Comparison of ENCODE assay signal across 8 cellular contexts in genomic region chr3:197554196-197554561, GRCh38. TPM values are rescaled to one million over a fixed set of nuclear protein-coding genes. Genes with fewer than 3 reads are reported as not detected.
DNase-seq lines count a peak whose midpoint lies in the region; ATAC-seq, FAIRE-seq and TF ChIP-seq lines count a peak whose summit lies in the region.

No MANE protein-coding gene starts in this region.

- no peaks in the 10 kb centered on the region for H3K36me3 Mint-ChIP-seq in mesothelial cell of epicardium

- no peak for TF ChIP-seq RAD21 in GM12878 (IDR thresholded peaks at IDR 0.05; ENCODE audit: insufficient read depth, low read depth, low read length)

- intact Hi-C loops in GM12878 (cut with micrococcal nuclease; ENCODE audit: unreplicated experiment) = loop anchor here (1.0 kb wide), 1 partner anchor 180 kb away; no protein-coding TSS in a partner anchor

- peaks cover 6% of the 10 kb centered on the region for H3K4me1 Mint-ChIP-seq in mesothelial cell of epicardium

- H3K9me3 Mint-ChIP-seq in mesothelial cell of epicardium = no peaks in the 10 kb centered on the region

- FAIRE-seq in GM12878 (lab: Jason Lieb, UNC) = peak; percentile 18

- peak overlapping the region; percentile 74 for H3K4me2 ChIP-seq in DND-41 (ENCODE audit: insufficient read depth, low read length)
- H3K4me2 ChIP-seq in GM12878 (ENCODE audit: control insufficient read depth, insufficient read depth) = peak overlapping the region; percentile 83

- DNase-seq in DND-41 (no peak), GM12878 (ENCODE audit: low read depth, low spot score) (no peak), mesothelial cell of epicardium (ENCODE audit: low spot score in 2 of 2, unreplicated experiment in 2 of 2) (no peak), G401 (ENCODE audit: low spot score) (no peak)

- TF ChIP-seq CTCF in DND-41 (IDR thresholded peaks at IDR 0.05; ENCODE audit: borderline replicate concordance, extremely low read depth, low read length, poor library complexity, severe bottlenecking) = no peak
- no peak for TF ChIP-seq CTCF in GM12878 (IDR thresholded peaks at IDR 0.05 in 2 of 3, conservative IDR thresholded peaks at IDR 0.05 in 1 of 3; ENCODE audit: control insufficient read depth in 2 of 3, extremely low read depth in 1 of 3, insufficient read depth in 1 of 3, low read depth in 3 of 3, low read length in 3 of 3)
- no peak for TF ChIP-seq CTCF in mesothelial cell of epicardium (IDR thresholded peaks at IDR 0.05; ENCODE audit: unreplicated experiment)

- no TSS peak for BruUV-seq in GM12878 (replicated peaks; lab: Mats Ljungman, UMichigan)

- H3K27me3 Mint-ChIP-seq in mesothelial cell of epicardium (ENCODE audit: low read depth) = peaks cover 26% of the 10 kb centered on the region

- H3K9ac ChIP-seq in DND-41 (ENCODE audit: low read depth, low read length) (peak overlapping the region; percentile 91), GM12878 (ENCODE audit: control insufficient read depth, insufficient read depth, low read length) (peak overlapping the region; percentile 80)

- H2AFZ ChIP-seq in DND-41 (ENCODE audit: low read depth, low read length) (peak overlapping the region; percentile 79), GM12878 (ENCODE audit: control insufficient read depth, low read depth, low read length) (peak overlapping the region; percentile 92)

- RAD21 ChIA-PET in GM12878 (lab: Charles Lee; ENCODE audit: unreplicated experiment) = no interaction called here

- CTCF ChIA-PET in GM12878 (lab: Yijun Ruan, JAX) = interaction anchor here (0.7 to 1.2 kb wide), 2 partner anchors 13 to 332 kb away, joined by 3 to 4 read pairs; no protein-coding TSS in a partner anchor

- H3K36me3 ChIP-seq in DND-41 (ENCODE audit: insufficient read depth, low read length) = peaks cover 31% of the 10 kb centered on the region
- no peaks in the 10 kb centered on the region; a peak in 2 of 4 replicates for H3K36me3 ChIP-seq in GM12878 (ENCODE audit: control insufficient read depth in 2 of 2, insufficient read depth in 2 of 2, low read length in 1 of 2)

- peaks cover 68% of the 10 kb centered on the region for H3K79me2 ChIP-seq in DND-41 (ENCODE audit: insufficient read depth, low read length)
- peaks cover 22% of the 10 kb centered on the region for H3K79me2 ChIP-seq in GM12878 (ENCODE audit: control insufficient read depth, insufficient read depth, low read length)

- H3K27ac ChIP-seq in DND-41 (ENCODE audit: low read length) = peak overlapping the region; percentile 84
- H3K27ac ChIP-seq in GM12878 (ENCODE audit: control insufficient read depth, insufficient read depth) = peak overlapping the region; percentile 76

- no peaks in the 10 kb centered on the region for H3K27me3 ChIP-seq in DND-41 (ENCODE audit: insufficient read depth, low read length, poor library complexity)
- H3K27me3 ChIP-seq in GM12878 (replicated peaks in 1 of 2; ENCODE audit: control insufficient read depth in 2 of 2, insufficient read depth in 2 of 2, low read length in 1 of 2) = no peaks in the 10 kb centered on the region

- POLR2A ChIA-PET in GM12878 (lab: Charles Lee) = interaction anchor here (0.6 to 1.0 kb wide), 3 partner anchors 8 to 335 kb away, joined by 3 read pairs; no protein-coding TSS in a partner anchor

- H3K9me3 ChIP-seq in DND-41 (ENCODE audit: insufficient read depth, low read length, severe bottlenecking) (no peaks in the 10 kb centered on the region), GM12878 (replicated peaks; ENCODE audit: control insufficient read depth, insufficient read depth, low read length) (no peaks in the 10 kb centered on the region)

- H3K4me1 ChIP-seq in DND-41 (ENCODE audit: insufficient read depth, low read length) (peaks cover 28% of the 10 kb centered on the region), GM12878 (ENCODE audit: control insufficient read depth, insufficient read depth, low read length) (no peaks in the 10 kb centered on the region; the same call in 1 of the 2 replicates)

- H3K27ac Mint-ChIP-seq in mesothelial cell of epicardium = peak overlapping the region; percentile 78

- SMC1A ChIA-PET in GM12878 (lab: Charles Lee; ENCODE audit: uncharacterized antibody, unreplicated experiment) = interaction anchor here (0.7 kb wide), 1 partner anchor 399 kb away, joined by 3 read pairs; no protein-coding TSS in a partner anchor

- peak overlapping the region; percentile 39 to 80 for H3K4me3 ChIP-seq in DND-41 (ENCODE audit: low read depth in 1 of 2, low read length in 2 of 2)
- H3K4me3 ChIP-seq in GM12878 = peak overlapping the region; percentile 79

- no peak for TF ChIP-seq EP300 in GM12878 (IDR thresholded peaks at IDR 0.05; ENCODE audit: borderline replicate concordance in 1 of 2, control insufficient read depth in 1 of 2, low read depth in 2 of 2, low read length in 2 of 2)

- 28% methylated on average over 10 of the region's 10 CpGs for whole genome bisulfite sequencing in GM12878 (ENCODE audit: insufficient coverage, insufficient replicate concordance, low lambda C conversion rate, missing lambda C conversion rate)

- ATAC-seq in DND-41 (ENCODE audit: insufficient read depth, low read depth) (no peak), HG03095 (IDR thresholded peaks at IDR 0.05; ENCODE audit: unreplicated experiment) (peak; percentile 0), GM12878 (peak; percentile 1; the same call in 2 of the 3 replicates), HG03175 (IDR thresholded peaks at IDR 0.05; ENCODE audit: unreplicated experiment) (no peak), HG03045 (IDR thresholded peaks at IDR 0.05; ENCODE audit: unreplicated experiment) (no peak), GM18873 (IDR thresholded peaks at IDR 0.05; ENCODE audit: low FRiP score, unreplicated experiment) (no peak)

- peaks cover 25% of the 10 kb centered on the region for H4K20me1 ChIP-seq in DND-41 (ENCODE audit: insufficient read depth, low read length)
- H4K20me1 ChIP-seq in GM12878 (ENCODE audit: control insufficient read depth, insufficient read depth) = no peaks in the 10 kb centered on the region

- in situ Hi-C loops in GM12878 (cut with MboI) = no loop called here
- in situ Hi-C loops in G401 (cut with HindIII; ENCODE audit: low sequenced_read_pairs) = no loop called here

- H3K4me3 Mint-ChIP-seq in mesothelial cell of epicardium = peak overlapping the region; percentile 75

- no peak for TF ChIP-seq POLR2A in GM12878 (IDR thresholded peaks at IDR 0.05; ENCODE audit: low read depth, low read length)

TF ChIP-seq in GM12878, 131 proteins besides CTCF, POLR2A, EP300 and RAD21:
- TF ChIP-seq IKZF2 (IDR thresholded peaks at IDR 0.05) (0 out of 4 replicates have a peak, but pooled peaks of 1 of the 2 experiments have one; percentile 13), ZBTB40 (IDR thresholded peaks at IDR 0.05; ENCODE audit: borderline replicate concordance) (no peak; the same call in 1 of the 2 replicates), MTA2 (IDR thresholded peaks at IDR 0.05; ENCODE audit: low read depth) (peak; percentile 22; the same call in 1 of the 2 replicates)

RNA-seq across cellular contexts. Expression of gene BDH1, which starts 1.6 kb away (rescaled TPM):
- 63.7 and 73.0 TPM in 2 replicates for total RNA-seq in GM12878 (2013; cell fraction: nucleolus; rRNA removed)
- 43.5 and 59.6 TPM in 2 replicates for total RNA-seq in GM12878 (2014; rRNA removed)
- 32.3 and 32.8 TPM in 2 replicates for total RNA-seq in GM12878 (2014; rRNA removed; fragmentation: Illumina TruSeq; extraction: Trizol)
- 56.1 and 60.9 TPM in 2 replicates for total RNA-seq in GM12878 (2021)
- 12.0 TPM for polyA plus RNA-seq in GM12878 (2011; ENCODE audit: low read depth)
- 51.4 and 74.1 TPM in 2 replicates for polyA plus RNA-seq in GM12878 (2011; rRNA removed)
- 70.2 and 84.8 TPM in 2 replicates for polyA plus RNA-seq in GM12878 (2011; cell fraction: cytosol; rRNA removed)
- polyA plus RNA-seq in GM12878 (2011; cell fraction: nucleus; rRNA removed) = 105 and 117 TPM in 2 replicates
- polyA plus RNA-seq in GM12878 (2012) = 30.4 and 32.1 TPM in 2 replicates
- polyA plus RNA-seq in GM12878 (2014; fragmentation: Illumina TruSeq; extraction: Trizol) = 37.5 and 50.4 TPM in 2 replicates
- 10 to 100 TPM; 11.3 to 17.9 TPM for polyA plus RNA-seq in GM12878 (2014; fragmentation: Nextera tagmentation; extraction: Ambion mirVana)
- polyA plus RNA-seq in GM12878 (2014; rRNA removed) = 82.4 and 93.9 TPM in 2 replicates
- polyA plus RNA-seq in GM12878 (2016; fragmentation: Nextera tagmentation; extraction: Ambion mirVana) = 10 to 100 TPM; 77.2 to 84.5 TPM
- polyA minus RNA-seq in GM12878 (2011; rRNA and poly(A)+ RNA removed) = 58.0 and 65.7 TPM in 2 replicates
- 13.0 TPM in 2 replicates for polyA minus RNA-seq in GM12878 (2011; cell fraction: cytosol; rRNA and poly(A)+ RNA removed)
- 23.6 and 54.5 TPM in 2 replicates for polyA minus RNA-seq in GM12878 (2011; cell fraction: nucleus; rRNA and poly(A)+ RNA removed)
- total RNA-seq in mesothelial cell of epicardium = 14.0 to 14.9 TPM (median 14.7 TPM) in 3 replicates
- 0.31 TPM in 1 of 2 replicates, not detected in the other for total RNA-seq in G401 (2014; rRNA removed; shearing (Covaris generic))

Comparison
In these comparisons a context has a peak if more than half of its experiments do, and no peak if none do; other contexts are left out.
1. ATAC-seq: peak in HG03095 (single experiment) and GM12878 (single experiment); none in DND-41 (single experiment), HG03175 (single experiment), HG03045 (single experiment) and GM18873 (single experiment).
2. RNA of gene BDH1, which starts 1.6 kb away (total RNA-seq): 32.3 to 73.0 TPM in GM12878 and 14.0 to 14.9 TPM in mesothelial cell of epicardium; 0.31 TPM in G401; every median in the first group is over 10 times any median in the second.